In the genomic region with DNA sequence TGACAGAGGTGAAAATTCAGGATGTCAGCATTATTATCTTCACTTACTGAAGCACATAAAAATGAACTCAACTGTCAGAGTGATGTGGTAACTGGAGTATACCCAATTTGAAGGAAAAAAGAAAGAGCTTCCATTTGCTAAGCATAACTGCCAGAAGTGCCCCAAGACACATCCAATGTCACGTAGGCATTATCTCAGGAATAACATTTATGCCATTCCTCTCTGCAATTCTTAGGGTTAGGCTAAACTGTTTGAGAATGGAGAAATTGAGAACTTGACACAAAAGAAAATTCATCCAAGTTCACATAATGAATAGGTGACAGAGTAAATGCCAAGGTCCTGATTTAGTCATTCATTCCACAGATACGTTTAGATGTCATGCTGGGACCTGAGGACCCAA, we compare ENCODE assay signal across 23 cellular contexts.
DNase-seq lines count a peak whose midpoint lies in the region; ATAC-seq, FAIRE-seq and TF ChIP-seq lines count a peak whose summit lies in the region.
"Had no signal": no experiment of that assay in that cellular context is flagged by ENCODE, and none has a peak within 500 bp of the region (broad histone marks: within the 10 kb centered on the region; RNA-seq: fewer than 3 reads in every experiment).

No MANE protein-coding gene starts in this region.

- TF ChIP-seq EP300 in HepG2 (IDR thresholded peaks at IDR 0.05; ENCODE audit: low read depth in 2 of 2, low read length in 2 of 2) (no peak), HepG2 (CRISPR knock-in tag; IDR thresholded peaks at IDR 0.05; ENCODE audit: borderline replicate concordance) (no peak), neural cell (conservative IDR thresholded peaks at IDR 0.05; ENCODE audit: poor library complexity, severe bottlenecking) (peak; percentile 91)

- ATAC-seq in HepG2 (no peak), right lobe of liver (no peak)
- ATAC-seq: A549; CD8-positive, alpha-beta T cell had no signal

- CTCF ChIA-PET in HepG2 (lab: Yijun Ruan, JAX; ENCODE audit: low intra/inter-chr PET ratio, low total read pairs), result no interaction called here

- H3K4me1 ChIP-seq in HepG2 (ENCODE audit: insufficient read depth, low read length) (no peaks in the 10 kb centered on the region), right lobe of liver (no peaks in the 10 kb centered on the region)
- H3K4me1 ChIP-seq: A549, Caco-2 had no signal

- no peak for TF ChIP-seq POLR2A in HepG2 (IDR thresholded peaks at IDR 0.05; ENCODE audit: insufficient read depth in 1 of 2, low read depth in 2 of 2, low read length in 2 of 2)
- TF ChIP-seq POLR2A in right lobe of liver (IDR thresholded peaks at IDR 0.05), result no peak

- POLR2A ChIA-PET in HepG2 (lab: Yijun Ruan, JAX), result no interaction called here

- H3K36me3 ChIP-seq in HepG2 (replicated peaks in 1 of 2; ENCODE audit: control insufficient read depth in 1 of 2, insufficient read depth in 2 of 2, low read length in 2 of 2) (no peaks in the 10 kb centered on the region), right lobe of liver (no peaks in the 10 kb centered on the region), neural cell (ENCODE audit: insufficient read depth, low read length) (no peaks in the 10 kb centered on the region)
- H3K36me3 ChIP-seq: BLaER1 treated with 17β-estradiol and CSF1 and Interleukin-3, amounts not matched to agents 10 nM and 100 nM had no signal

- TF ChIP-seq CTCF in HepG2 (CRISPR knock-in tag; IDR thresholded peaks at IDR 0.05), result no peak
- no peak for TF ChIP-seq CTCF in right lobe of liver (IDR thresholded peaks at IDR 0.05)
- no peak for TF ChIP-seq CTCF in neural cell (IDR thresholded peaks at IDR 0.05; ENCODE audit: poor library complexity, severe bottlenecking)

- H3K27me3 ChIP-seq in HepG2 (ENCODE audit: control insufficient read depth in 1 of 2, insufficient read depth in 2 of 2, low read length in 2 of 2) (no peaks in the 10 kb centered on the region), right lobe of liver (no peaks in the 10 kb centered on the region), neural cell (ENCODE audit: insufficient read depth, low read depth, low read length) (no peaks in the 10 kb centered on the region)
- H3K27me3 ChIP-seq: BLaER1 treated with 17β-estradiol and CSF1 and Interleukin-3, amounts not matched to agents 10 nM and 100 nM had no signal

- FAIRE-seq in HepG2 (lab: Jason Lieb, UNC), result no peak
- FAIRE-seq: A549, D721Med, G401.6, GM12891, GM19239 had no signal

- TF ChIP-seq RAD21 in HepG2 (CRISPR knock-in tag; IDR thresholded peaks at IDR 0.05), result no peak
- TF ChIP-seq RAD21 in neural cell (conservative IDR thresholded peaks at IDR 0.05), result no peak

- H3K79me2 ChIP-seq in HepG2 (ENCODE audit: insufficient read depth, low read length) (no peaks in the 10 kb centered on the region), neural cell (replicated peaks; ENCODE audit: insufficient read depth, low read length) (no peaks in the 10 kb centered on the region)

- no peak overlapping the region for H2AFZ ChIP-seq in HepG2 (ENCODE audit: low read length)
- H2AFZ ChIP-seq in neural cell (ENCODE audit: low read depth, low read length), result no peak overlapping the region

- DNase-seq in HepG2 (ENCODE audit: low spot score) (no peak), right lobe of liver (no peak), caudate nucleus (lab: John Stamatoyannopoulos, UW) (no peak), NCI-H1105 (lab: John Stamatoyannopoulos, UW) (no peak), NCI-H1417 treated with DMSO at 0.1 percent for 48 hours (lab: John Stamatoyannopoulos, UW) (no peak), NCI-H345 treated with DMSO at 0.1 percent for 48 hours (lab: John Stamatoyannopoulos, UW; ENCODE audit: unreplicated experiment) (no peak)
- DNase-seq: AML-193; Caco-2; Calu3; CD4-positive, alpha-beta T cell; CD8-positive, alpha-beta T cell; DMS79 treated with DMSO at 0.1 percent for 48 hours; GF-D8 had no signal

- H3K9ac ChIP-seq in HepG2 (ENCODE audit: insufficient read depth, low read depth, low read length), result no peak overlapping the region
- H3K9ac ChIP-seq in neural cell (ENCODE audit: low read length), result no peak overlapping the region
- H3K9ac ChIP-seq: BLaER1 treated with 17β-estradiol and CSF1 and Interleukin-3, amounts not matched to agents 10 nM and 100 nM had no signal

- BruUV-seq in HepG2 (replicated peaks; lab: Mats Ljungman, UMichigan), result no TSS peak

- H3K27ac ChIP-seq in HepG2 (ENCODE audit: extremely low read length, insufficient read depth, low read length), result no peak overlapping the region
- H3K27ac ChIP-seq in right lobe of liver, result no peak overlapping the region
- peak overlapping the region; percentile 32 for H3K27ac ChIP-seq in caudate nucleus (ENCODE audit: low read depth, low read length)
- H3K27ac ChIP-seq in neural cell (ENCODE audit: low read length), result peak overlapping the region; percentile 39
- H3K27ac ChIP-seq in temporal lobe (ENCODE audit: low read depth, low read length), result peak overlapping the region; percentile 37
- H3K27ac ChIP-seq: 22Rv1; A549; BLaER1 treated with 17β-estradiol and CSF1 and Interleukin-3, amounts not matched to agents 10 nM and 100 nM; C4-2B had no signal

- WGBS in HepG2 (ENCODE audit: low lambda C conversion rate), result 26% methylated on average over 2 of the region's 2 CpGs
- 38% methylated on average over 2 of the region's 2 CpGs for WGBS in right lobe of liver (ENCODE audit: insufficient coverage, low coverage, low lambda C conversion rate, missing lambda C conversion rate)

- H3K4me3 ChIP-seq in HepG2 (replicated peaks in 1 of 3; ENCODE audit: insufficient read depth in 1 of 3, low read depth in 2 of 3, low read length in 3 of 3) (no peak overlapping the region), right lobe of liver (no peak overlapping the region), neural cell (ENCODE audit: low read length) (no peak overlapping the region)
- H3K4me3 ChIP-seq: A549; BLaER1 treated with 17β-estradiol and CSF1 and Interleukin-3, amounts not matched to agents 10 nM and 100 nM had no signal

- intact Hi-C loops in HepG2 (cut with micrococcal nuclease; ENCODE audit: unreplicated experiment), result no loop called here
- intact Hi-C loops in right lobe of liver (cut with DNase I), result no loop called here

- H3F3A ChIP-seq in neural cell (ENCODE audit: insufficient read depth, low read length, poor library complexity, severe bottlenecking), result peaks cover 2% of the 10 kb centered on the region

- H3K9me3 ChIP-seq in HepG2 (ENCODE audit: low read length) (no peaks in the 10 kb centered on the region), right lobe of liver (no peaks in the 10 kb centered on the region), neural cell (ENCODE audit: low read length) (no peaks in the 10 kb centered on the region)
- H3K9me3 ChIP-seq: A549, Caco-2 had no signal

- H3K9me2 ChIP-seq in neural cell (ENCODE audit: insufficient read depth, low read length), result no peaks in the 10 kb centered on the region

- H3K4me2 ChIP-seq in HepG2 (ENCODE audit: low read depth, low read length) (no peak overlapping the region), neural cell (ENCODE audit: low read length) (no peak overlapping the region)
- H3K4me2 ChIP-seq: A549; BLaER1 treated with 17β-estradiol and CSF1 and Interleukin-3, amounts not matched to agents 10 nM and 100 nM had no signal

- H4K20me1 ChIP-seq in HepG2 (ENCODE audit: insufficient read depth, low read length), result no peaks in the 10 kb centered on the region
- H4K20me1 ChIP-seq in neural cell (ENCODE audit: insufficient read depth), result no peaks in the 10 kb centered on the region
- H4K20me1 ChIP-seq: BLaER1 treated with 17β-estradiol and CSF1 and Interleukin-3, amounts not matched to agents 10 nM and 100 nM had no signal

- in situ Hi-C loops in HepG2 (cut with HindIII; ENCODE audit: extremely low pct_ligation_motif_present, low pct_unique_long_range_greater_than_20kb), result no loop called here

TF ChIP-seq in HepG2, 621 proteins besides CTCF, POLR2A, EP300 and RAD21:
- TF ChIP-seq ZNF138 (CRISPR knock-in tag; IDR thresholded peaks at IDR 0.05; ENCODE audit: low read depth) (no peak), MAFF (IDR thresholded peaks at IDR 0.05; ENCODE audit: low read depth, low read length) (peak; percentile 49), MAFK (conservative IDR thresholded peaks at IDR 0.05 in 1 of 2, IDR thresholded peaks at IDR 0.05 in 1 of 2; ENCODE audit: low read length in 2 of 2) (peak; percentile 37 to 55; a peak in 2 of 4 replicates)

TF ChIP-seq in neural cell, 6 proteins besides CTCF, POLR2A, EP300 and RAD21:
- TF ChIP-seq POLR2AphosphoS5 (IDR thresholded peaks at IDR 0.05) (peak; percentile 57), TAF1 (IDR thresholded peaks at IDR 0.05; ENCODE audit: low read depth) (no peak)
- TF ChIP-seq, protein P1, sequence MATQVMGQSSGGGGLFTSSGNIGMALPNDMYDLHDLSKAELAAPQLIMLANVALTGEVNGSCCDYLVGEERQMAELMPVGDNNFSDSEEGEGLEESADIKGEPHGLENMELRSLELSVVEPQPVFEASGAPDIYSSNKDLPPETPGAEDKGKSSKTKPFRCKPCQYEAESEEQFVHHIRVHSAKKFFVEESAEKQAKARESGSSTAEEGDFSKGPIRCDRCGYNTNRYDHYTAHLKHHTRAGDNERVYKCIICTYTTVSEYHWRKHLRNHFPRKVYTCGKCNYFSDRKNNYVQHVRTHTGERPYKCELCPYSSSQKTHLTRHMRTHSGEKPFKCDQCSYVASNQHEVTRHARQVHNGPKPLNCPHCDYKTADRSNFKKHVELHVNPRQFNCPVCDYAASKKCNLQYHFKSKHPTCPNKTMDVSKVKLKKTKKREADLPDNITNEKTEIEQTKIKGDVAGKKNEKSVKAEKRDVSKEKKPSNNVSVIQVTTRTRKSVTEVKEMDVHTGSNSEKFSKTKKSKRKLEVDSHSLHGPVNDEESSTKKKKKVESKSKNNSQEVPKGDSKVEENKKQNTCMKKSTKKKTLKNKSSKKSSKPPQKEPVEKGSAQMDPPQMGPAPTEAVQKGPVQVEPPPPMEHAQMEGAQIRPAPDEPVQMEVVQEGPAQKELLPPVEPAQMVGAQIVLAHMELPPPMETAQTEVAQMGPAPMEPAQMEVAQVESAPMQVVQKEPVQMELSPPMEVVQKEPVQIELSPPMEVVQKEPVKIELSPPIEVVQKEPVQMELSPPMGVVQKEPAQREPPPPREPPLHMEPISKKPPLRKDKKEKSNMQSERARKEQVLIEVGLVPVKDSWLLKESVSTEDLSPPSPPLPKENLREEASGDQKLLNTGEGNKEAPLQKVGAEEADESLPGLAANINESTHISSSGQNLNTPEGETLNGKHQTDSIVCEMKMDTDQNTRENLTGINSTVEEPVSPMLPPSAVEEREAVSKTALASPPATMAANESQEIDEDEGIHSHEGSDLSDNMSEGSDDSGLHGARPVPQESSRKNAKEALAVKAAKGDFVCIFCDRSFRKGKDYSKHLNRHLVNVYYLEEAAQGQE (IDR thresholded peaks at IDR 0.05; ENCODE audit: borderline replicate concordance), result peak; percentile 63
TF ChIP-seq in neural cell: peak in this region for 2.

Comparison
In these comparisons a context has a peak if more than half of its experiments do, and no peak if none do; other contexts are left out.
1. H3K27ac ChIP-seq: peak in caudate nucleus (single experiment), neural cell (single experiment) and temporal lobe (single experiment); none in HepG2 (single experiment) and right lobe of liver (0 of 3).